8 cellular contexts compared by ENCODE assay signal in genomic region chr11:73288873-73289707, GRCh38. TPM values are rescaled to one million over a fixed set of nuclear protein-coding genes. Genes with fewer than 3 reads are reported as not detected.
A peak's percentile ranks its signal among the peaks of the same experiment; 100 is the strongest.
DNase-seq lines count a peak whose midpoint lies in the region; ATAC-seq and TF ChIP-seq lines count a peak whose summit lies in the region.

No MANE protein-coding gene starts in this region.

- in situ Hi-C loops in KBM-7 (cut with MboI; ENCODE audit: low pct_unique_long_range_greater_than_20kb, low sequenced_read_pairs), result no loop called here

- peak overlapping the region; percentile 28 for H2AFZ ChIP-seq in parathyroid adenoma

- H3K27ac ChIP-seq in RWPE2 (ENCODE audit: poor library complexity, severe bottlenecking) (peak overlapping the region; percentile 55), parathyroid adenoma (peak overlapping the region; percentile 56)

- ATAC-seq in GM21619 (IDR thresholded peaks at IDR 0.05; ENCODE audit: unreplicated experiment) (peak; percentile 49), RWPE2 (ENCODE audit: low read depth) (peak; percentile 72), Right ventricle myocardium inferior (peak; percentile 85), HG03469 (IDR thresholded peaks at IDR 0.05; ENCODE audit: unreplicated experiment) (no peak)

- H3K4me3 ChIP-seq in RWPE2 (ENCODE audit: severe bottlenecking) (no peak overlapping the region), adipocyte (ENCODE audit: low read length) (no peak overlapping the region), parathyroid adenoma (ENCODE audit: low read depth, low read length) (no peak overlapping the region)

- DNase-seq in EL (peak; percentile 84), KBM-7 (peak; percentile 78), RWPE2 (ENCODE audit: low spot score) (no peak), adipocyte (ENCODE audit: low read depth) (peak; percentile 87), Right ventricle myocardium inferior (ENCODE audit: missing footprints) (peak; percentile 88)

- intact Hi-C loops in Right ventricle myocardium inferior (cut with DNase I), result loop anchor here (2.0 kb wide), 2 partner anchors 104 to 458 kb away; no protein-coding TSS in a partner anchor

- TF ChIP-seq CTCF in RWPE2 (IDR thresholded peaks at IDR 0.05; ENCODE audit: poor library complexity, severe bottlenecking) (peak; percentile 94), parathyroid adenoma (IDR thresholded peaks at IDR 0.05) (peak; percentile 59)

- H3K4me2 ChIP-seq in parathyroid adenoma (ENCODE audit: low read length), result peak overlapping the region; percentile 40

- no peaks in the 10 kb centered on the region for H3K36me3 ChIP-seq in RWPE2 (ENCODE audit: low read depth)
- no peaks in the 10 kb centered on the region for H3K36me3 ChIP-seq in adipocyte (ENCODE audit: control insufficient read depth, insufficient read depth, low read length, severe bottlenecking)
- H3K36me3 ChIP-seq in parathyroid adenoma (ENCODE audit: control insufficient read depth, insufficient read depth, low read length), result no peaks in the 10 kb centered on the region

- peak overlapping the region; percentile 71 for H3K9ac ChIP-seq in adipocyte (ENCODE audit: low read length)
- no peak overlapping the region for H3K9ac ChIP-seq in parathyroid adenoma

- H3K4me1 ChIP-seq in RWPE2 (ENCODE audit: insufficient read depth, poor library complexity, severe bottlenecking) (peaks cover 7% of the 10 kb centered on the region), adipocyte (ENCODE audit: control insufficient read depth, insufficient read depth, low read length) (peaks cover 12% of the 10 kb centered on the region), parathyroid adenoma (no peaks in the 10 kb centered on the region)

- no peaks in the 10 kb centered on the region for H3K9me3 ChIP-seq in RWPE2 (ENCODE audit: severe bottlenecking)
- no peaks in the 10 kb centered on the region for H3K9me3 ChIP-seq in adipocyte (ENCODE audit: control insufficient read depth, low read length)
- H3K9me3 ChIP-seq in parathyroid adenoma (ENCODE audit: control insufficient read depth, low read length), result no peaks in the 10 kb centered on the region

- no peaks in the 10 kb centered on the region for H3K79me2 ChIP-seq in parathyroid adenoma

- H3K27me3 ChIP-seq in RWPE2 (ENCODE audit: insufficient read depth, poor library complexity, severe bottlenecking) (no peaks in the 10 kb centered on the region), adipocyte (replicated peaks; ENCODE audit: control insufficient read depth, insufficient read depth, low read length) (no peaks in the 10 kb centered on the region), parathyroid adenoma (ENCODE audit: control insufficient read depth, insufficient read depth, low read length) (no peaks in the 10 kb centered on the region)

RNA-seq across cellular contexts. Expression of gene P2RY6, which starts 17.0 kb away (rescaled TPM):
- 2.8 TPM for total RNA-seq in Right ventricle myocardium inferior

RNA-seq across cellular contexts. Expression of gene ARHGEF17, which starts 19.0 kb away (rescaled TPM):
- 57.1 TPM for total RNA-seq in Right ventricle myocardium inferior
